Comparison of ENCODE assay signal across 8 cellular contexts in genomic region chr11:66510271-66510989, GRCh38. TPM values are rescaled to one million over a fixed set of nuclear protein-coding genes. Genes with fewer than 3 reads are reported as not detected.
DNase-seq lines count a peak whose midpoint lies in the region; ATAC-seq and TF ChIP-seq lines count a peak whose summit lies in the region.

BBS1 (plus strand) TSS chr11:66510635; CDS start chr11:66510660, 25 bp downstream.

- peak; percentile 91 for DNase-seq in DMS 273 (lab: John Stamatoyannopoulos, UW; ENCODE audit: unreplicated experiment)
- peak; percentile 33 for DNase-seq in LNCaP clone FGC (ENCODE audit: low read depth)
- peak; percentile 84 to 86 for DNase-seq in SJCRH30
- DNase-seq in activated gamma-delta T cell treated with Interleukin-2 at 50 U/mL for 16 hours: peak; percentile 80
- peak; percentile 37 to 64 for DNase-seq in foreskin keratinocyte

- no peaks in the 10 kb centered on the region for H3K9me3 ChIP-seq in SJCRH30 (replicated peaks)
- H3K9me3 ChIP-seq in neuron (ENCODE audit: low read length): no peaks in the 10 kb centered on the region
- H3K9me3 ChIP-seq in stomach smooth muscle (ENCODE audit: control insufficient read depth in 2 of 2, low read length in 2 of 2): no peaks in the 10 kb centered on the region

- H3K27me3 ChIP-seq in SJCRH30 (no peaks in the 10 kb centered on the region), foreskin keratinocyte (no peaks in the 10 kb centered on the region), neuron (ENCODE audit: insufficient read depth, low read length) (no peaks in the 10 kb centered on the region), stomach smooth muscle (ENCODE audit: control insufficient read depth in 1 of 2, insufficient read depth in 2 of 2, low read length in 2 of 2) (no peaks in the 10 kb centered on the region)

- H3K4me3 ChIP-seq in LNCaP clone FGC (ENCODE audit: low read depth, low read length) (peak within 1 kb of the TSS; percentile 91), SJCRH30 (peak within 1 kb of the TSS; percentile 89), neuron (ENCODE audit: low read length) (peak within 1 kb of the TSS; percentile 88), stomach smooth muscle (ENCODE audit: low read length in 2 of 2) (peak within 1 kb of the TSS; percentile 94 to 100)

- H3K27ac ChIP-seq in SJCRH30 (peak within 1 kb of the TSS; percentile 21), foreskin keratinocyte (peak within 1 kb of the TSS; percentile 1), stomach smooth muscle (ENCODE audit: low read length) (peak within 1 kb of the TSS; percentile 60)

- TF ChIP-seq CTCF in LNCaP clone FGC (IDR thresholded peaks at IDR 0.05; ENCODE audit: control insufficient read depth, extremely low read depth, insufficient read depth) (no peak), foreskin keratinocyte (conservative IDR thresholded peaks at IDR 0.05) (peak; percentile 3)

- ATAC-seq in GM21723 (IDR thresholded peaks at IDR 0.05; ENCODE audit: unreplicated experiment) (peak; percentile 91), foreskin keratinocyte (peak; percentile 81)

- H3K9ac ChIP-seq in stomach smooth muscle (ENCODE audit: low read length in 2 of 2): peak within 1 kb of the TSS; percentile 85 to 90

- H2AFZ ChIP-seq in neuron (ENCODE audit: low read depth, low read length): peak within 1 kb of the TSS; percentile 78

- peaks cover 3% of the 10 kb centered on the region; the same call in 1 of the 2 replicates for H3K4me1 ChIP-seq in SJCRH30
- H3K4me1 ChIP-seq in foreskin keratinocyte: peaks cover 6% of the 10 kb centered on the region
- H3K4me1 ChIP-seq in neuron (ENCODE audit: insufficient read depth, low read length): peaks cover 4% of the 10 kb centered on the region
- H3K4me1 ChIP-seq in stomach smooth muscle (ENCODE audit: control insufficient read depth, insufficient read depth, low read length): peaks cover 15% of the 10 kb centered on the region

- H3K36me3 ChIP-seq in SJCRH30 (no peaks in the 10 kb centered on the region), neuron (ENCODE audit: insufficient read depth, low read length) (peaks cover 35% of the 10 kb centered on the region), stomach smooth muscle (ENCODE audit: control insufficient read depth in 2 of 2, insufficient read depth in 2 of 2, low read length in 2 of 2) (peaks cover 7 to 17% of the 10 kb centered on the region in 2 donors)

RNA-seq across cellular contexts. Expression of gene BBS1, which starts in this region (rescaled TPM):
- 11.0 and 13.6 TPM in 2 replicates for total RNA-seq in SJCRH30 (2014; rRNA removed; shearing (Covaris generic))
- total RNA-seq in foreskin keratinocyte: 11.5 and 12.8 TPM in 2 replicates
- polyA plus RNA-seq in foreskin keratinocyte: 7.1 and 7.3 TPM in 2 replicates

Comparison
In these comparisons a context has a peak if more than half of its experiments do, and no peak if none do; other contexts are left out.
1. Peak in every context shown above with its lines: DNase-seq, ATAC-seq, H3K4me3 ChIP-seq and H3K27ac ChIP-seq.
2. DNase-seq: peak in every context shown above with its lines; median percentile 91 in DMS 273; 85 in SJCRH30; 80 in activated gamma-delta T cell treated with Interleukin-2 at 50 U/mL for 16 hours; 50 in foreskin keratinocyte; 33 in LNCaP clone FGC.
3. H3K27ac ChIP-seq: peak in every context shown above with its lines; median percentile 60 in stomach smooth muscle; 21 in SJCRH30; 1 in foreskin keratinocyte.